Comparison of ENCODE assay signal across 8 cellular contexts in the genomic region with DNA sequence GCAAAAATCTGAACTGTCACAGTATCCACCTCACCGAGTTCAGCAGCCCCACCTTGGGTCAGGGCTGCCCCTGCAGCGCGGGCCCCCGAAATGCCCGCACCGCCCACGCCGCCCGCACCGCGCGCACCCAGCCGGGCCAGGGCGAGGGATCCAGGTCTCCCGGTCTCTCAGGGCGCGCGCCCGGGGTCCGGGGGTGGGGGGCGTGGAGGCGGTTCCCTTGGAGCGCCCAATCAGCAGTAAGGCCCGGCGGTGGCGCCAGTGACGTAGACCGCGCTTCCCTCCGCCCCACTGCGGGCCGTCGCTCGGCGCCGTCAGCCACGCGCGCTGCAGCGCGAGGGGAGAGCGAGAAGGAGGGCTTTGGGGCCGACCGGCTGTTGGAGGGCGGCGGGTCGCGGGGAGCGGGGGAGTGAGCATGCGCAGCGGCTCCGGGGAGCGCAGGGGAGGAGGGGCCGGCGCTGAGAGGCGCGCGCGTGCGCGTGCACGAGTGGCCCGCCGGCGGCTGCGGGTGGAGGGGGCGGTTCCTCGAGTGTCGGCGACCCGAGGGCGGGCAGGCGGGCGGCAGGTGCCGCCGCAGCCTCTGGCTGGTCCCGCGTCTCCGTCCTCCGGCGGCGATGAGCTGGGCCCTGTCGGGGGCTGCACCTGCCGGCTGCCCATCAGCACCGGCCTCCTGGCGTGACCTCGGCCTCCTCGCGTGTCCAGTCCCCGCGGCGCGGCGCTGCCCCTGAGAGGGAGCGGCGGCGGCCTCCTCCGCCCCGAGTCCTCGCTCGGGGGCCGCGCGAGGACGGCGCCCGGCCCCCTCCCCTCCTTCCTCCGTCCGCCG. TPM values are rescaled to one million over a fixed set of nuclear protein-coding genes. Genes with fewer than 3 reads are reported as not detected.
DNase-seq lines count a peak whose midpoint lies in the region; ATAC-seq and TF ChIP-seq lines count a peak whose summit lies in the region.

A gene with protein sequence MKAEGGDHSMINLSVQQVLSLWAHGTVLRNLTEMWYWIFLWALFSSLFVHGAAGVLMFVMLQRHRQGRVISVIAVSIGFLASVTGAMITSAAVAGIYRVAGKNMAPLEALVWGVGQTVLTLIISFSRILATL (plus strand): TSS at position 521 of the 820 bp plus-strand sequence. CDS start 529 bp downstream, outside the sequence.

- peaks cover 2% of the 10 kb centered on the region; the same call in 1 of the 2 replicates for H3K9me3 ChIP-seq in AG04450 (ENCODE audit: control insufficient read depth, insufficient read depth, low read length)
- H3K9me3 ChIP-seq in smooth muscle cell (replicated peaks; ENCODE audit: low read depth): no peaks in the 10 kb centered on the region

- peak within 1 kb of the TSS; percentile 16 for H3K9ac ChIP-seq in smooth muscle cell (ENCODE audit: low read depth)

- H4K20me1 ChIP-seq in smooth muscle cell (ENCODE audit: low read depth): no peaks in the 10 kb centered on the region

- H3K4me3 ChIP-seq in AG04450 (ENCODE audit: low read depth, low read length) (peak within 1 kb of the TSS; percentile 63), smooth muscle cell (peak within 1 kb of the TSS; percentile 68)

- H3K27me3 ChIP-seq in AG04450 (ENCODE audit: control insufficient read depth, insufficient read depth, low read length) (peaks cover 15% of the 10 kb centered on the region), smooth muscle cell (ENCODE audit: low read depth) (peaks cover 4% of the 10 kb centered on the region)

- H3K27ac ChIP-seq in AG04450 (ENCODE audit: low read depth, low read length) (no peak within 1 kb of the TSS), VCaP (peak within 1 kb of the TSS; percentile 63; the same call in 1 of the 2 replicates), smooth muscle cell (ENCODE audit: low read depth) (no peak within 1 kb of the TSS)

- DNase-seq in AG04450 (ENCODE audit: low read depth, low spot score) (peak; percentile 44), NCI-H2171 treated with DMSO at 0.1 percent for 48 hours (lab: John Stamatoyannopoulos, UW) (peak; percentile 91), T47D (ENCODE audit: low read depth in 1 of 2, low spot score in 1 of 2) (peak; percentile 90 to 97), iPS-NIHi7 (ENCODE audit: extremely low spot score) (peak; percentile 97), smooth muscle cell (lab: John Stamatoyannopoulos, UW; ENCODE audit: unreplicated experiment) (peak; percentile 77)

- WGBS in smooth muscle cell (ENCODE audit: low lambda C conversion rate): 1% methylated on average over 39 of the region's 110 CpGs

- in situ Hi-C loops in T47D (cut with HindIII; ENCODE audit: low pct_unique_long_range_greater_than_20kb, low sequenced_read_pairs): no loop called here

- POLR2A ChIA-PET in AG04450 (lab: Yijun Ruan, JAX): no interaction called here

- peaks cover 10% of the 10 kb centered on the region for H3F3A ChIP-seq in smooth muscle cell (ENCODE audit: low read depth)

- H3K36me3 ChIP-seq in smooth muscle cell (ENCODE audit: low read depth): no peaks in the 10 kb centered on the region

- CTCF ChIA-PET in AG04450 (lab: Charles Lee): no interaction called here

- peak within 1 kb of the TSS; percentile 94 for H3K4me2 ChIP-seq in smooth muscle cell

- ATAC-seq in GM18873 (IDR thresholded peaks at IDR 0.05; ENCODE audit: low FRiP score, unreplicated experiment) (peak; percentile 85), HG03135 (IDR thresholded peaks at IDR 0.05; ENCODE audit: unreplicated experiment) (peak; percentile 95)

- H3K79me2 ChIP-seq in smooth muscle cell (ENCODE audit: low read depth): no peaks in the 10 kb centered on the region

- peaks cover 9% of the 10 kb centered on the region for H3K4me1 ChIP-seq in smooth muscle cell (ENCODE audit: low read depth)

- peak within 1 kb of the TSS; percentile 88 for H2AFZ ChIP-seq in smooth muscle cell (ENCODE audit: low read depth)

- TF ChIP-seq CTCF in AG04450 (IDR thresholded peaks at IDR 0.05; ENCODE audit: low read depth, low read length) (no peak), VCaP (conservative IDR thresholded peaks at IDR 0.05) (no peak), smooth muscle cell (IDR thresholded peaks at IDR 0.05; ENCODE audit: borderline replicate concordance, insufficient read depth, poor library complexity, severe bottlenecking) (no peak)

RNA-seq across cellular contexts. Expression of the gene that starts here (rescaled TPM):
- 0.22 and 0.26 TPM in 2 replicates for polyA plus RNA-seq in AG04450 (2011; rRNA removed)
- polyA minus RNA-seq in AG04450 (2011; rRNA and poly(A)+ RNA removed): 0.32 and 0.48 TPM in 2 replicates
- 0.81 and 1.3 TPM in 2 replicates for total RNA-seq in smooth muscle cell
- polyA plus RNA-seq in smooth muscle cell: 0.40 and 0.50 TPM in 2 replicates

Comparison
In these comparisons a context has a peak if more than half of its experiments do, and no peak if none do; other contexts are left out.
1. Peak in DNase-seq and H3K4me3 ChIP-seq in AG04450; RNA of the gene not detected or under 1 TPM.
2. DNase-seq: peak in every context shown above with its lines; median percentile 97 in iPS-NIHi7; 94 in T47D; 91 in NCI-H2171 treated with DMSO at 0.1 percent for 48 hours; 77 in smooth muscle cell; 44 in AG04450.